22 cellular contexts compared by ENCODE assay signal in genomic region chr4:81622028-81622427, GRCh38.
"Had no signal": no experiment of that assay in that cellular context is flagged by ENCODE, and none has a peak within 500 bp of the region (broad histone marks: within the 10 kb centered on the region; RNA-seq: fewer than 3 reads in every experiment).

No MANE protein-coding gene starts in this region.

- DNase-seq: activated CD4-positive, alpha-beta T cell treated with anti-CD3 and anti-CD28 coated beads, Interleukin-2, amount 50 U/mL, for 1 hour; activated CD8-positive, alpha-beta T cell treated with anti-CD3 and anti-CD28 coated beads for 36 hours; activated naive CD8-positive, alpha-beta T cell treated with anti-CD3 and anti-CD28 coated beads, Interleukin-2, amount 50 U/mL, for 24 hours; activated T-cell treated with anti-CD3 and anti-CD28 coated beads, Interleukin-2, amount 50 U/mL, for 48 hours; amygdala; central memory CD4-positive, alpha-beta T cell; endodermal cell; heart left ventricle; hypothalamus; kidney glomerular epithelial cell; left lung; mucosa of descending colon; posterior cingulate gyrus; right cardiac atrium; spleen; stimulated activated naive CD4-positive, alpha-beta T cell had no signal

- H3K27ac ChIP-seq: esophagus muscularis mucosa, foreskin keratinocyte, heart left ventricle, left lung, spleen, tibial nerve had no signal

- H3K36me3 ChIP-seq: esophagus muscularis mucosa, heart left ventricle, left lung, spleen, tibial nerve had no signal

- H3K4me1 ChIP-seq: esophagus muscularis mucosa, heart left ventricle, left lung, tibial nerve had no signal

- ATAC-seq: activated CD8-positive, alpha-beta T cell treated with anti-CD3 and anti-CD28 coated beads for 36 hours; activated naive CD8-positive, alpha-beta T cell treated with anti-CD3 and anti-CD28 coated beads, Interleukin-2, amount 50 U/mL, for 24 hours; foreskin keratinocyte; heart left ventricle; left lung; mucosa of descending colon; natural killer cell treated with Interleukin-12 subunit alpha and Interleukin-12 subunit beta and Interleukin-15 and Interleukin-18, amount 100 ng/mL, for 72 hours; right cardiac atrium; WTC11 had no signal

- H3K9me3 ChIP-seq: esophagus muscularis mucosa, heart left ventricle, left lung, mucosa of descending colon, tibial nerve had no signal

- H3K27me3 ChIP-seq: esophagus muscularis mucosa, foreskin keratinocyte, heart left ventricle, left lung, spleen, tibial nerve had no signal

- H3K4me3 ChIP-seq: esophagus muscularis mucosa, heart left ventricle, left lung, lung, mucosa of descending colon, spleen, tibial nerve had no signal
